30 cellular contexts compared by ENCODE assay signal in the genomic region with DNA sequence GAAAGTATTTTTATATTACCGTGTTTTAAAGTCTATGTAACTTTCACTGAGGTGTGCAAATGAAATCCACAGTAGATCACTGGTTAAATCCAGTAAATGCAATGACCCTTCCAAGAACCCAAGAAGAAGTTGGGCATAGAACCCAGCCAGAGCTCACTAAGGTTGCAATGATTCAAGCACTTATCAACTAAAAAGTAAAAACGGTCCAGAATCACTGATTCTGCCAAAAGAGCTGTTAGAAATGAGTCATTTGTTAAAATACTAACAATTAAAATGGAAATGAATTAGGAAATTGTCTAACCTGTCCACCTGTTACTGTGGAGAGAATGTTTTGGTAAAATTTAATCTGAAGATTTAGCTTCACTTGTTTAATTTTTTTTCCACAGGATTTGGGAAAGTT.
DNase-seq lines count a peak whose midpoint lies in the region; ATAC-seq, FAIRE-seq and TF ChIP-seq lines count a peak whose summit lies in the region.
"Had no signal": no experiment of that assay in that cellular context is flagged by ENCODE, and none has a peak within 500 bp of the region (broad histone marks: within the 10 kb centered on the region; RNA-seq: fewer than 3 reads in every experiment).

No MANE protein-coding gene starts in this region.

- H3K27ac Mint-ChIP-seq in mesothelial cell of epicardium, result peak overlapping the region; percentile 92
- H3K27ac Mint-ChIP-seq: CD8-positive, alpha-beta T cell had no signal

- no peaks in the 10 kb centered on the region for H3K27me3 ChIP-seq in K562 (ENCODE audit: control insufficient read depth in 2 of 2, insufficient read depth in 2 of 2, low read length in 2 of 2)
- H3K27me3 ChIP-seq in trophoblast cell (ENCODE audit: insufficient read depth, low read length), result no peaks in the 10 kb centered on the region
- H3K27me3 ChIP-seq: MG63 had no signal

- no peak overlapping the region for H3K14ac ChIP-seq in trophoblast cell (ENCODE audit: low read length)

- H3K36me3 ChIP-seq in K562 (ENCODE audit: control insufficient read depth, insufficient read depth, low read length), result no peaks in the 10 kb centered on the region
- H3K36me3 ChIP-seq in trophoblast cell (ENCODE audit: control insufficient read depth in 1 of 2, insufficient read depth in 2 of 2, low read length in 2 of 2), result no peaks in the 10 kb centered on the region
- H3K36me3 ChIP-seq: MG63 had no signal

- TF ChIP-seq POLR2A in K562 (conservative IDR thresholded peaks at IDR 0.05), result no peak

- DNase-seq in Ammon's horn (ENCODE audit: low spot score) (peak; percentile 1), M059J (ENCODE audit: low read depth) (peak; percentile 18), K562 (ENCODE audit: extremely low read depth in 1 of 4, low spot score in 3 of 4) (no peak), mesothelial cell of epicardium (ENCODE audit: low spot score in 2 of 2, unreplicated experiment in 2 of 2) (no peak), trophoblast cell (no peak), HuH-7 (ENCODE audit: low spot score) (no peak)
- DNase-seq in activated T-cell treated with anti-CD3 and anti-CD28 coated beads, Interleukin-2, amount 50 U/mL, for 1 hour, result no peak
- DNase-seq: AML-193; Caco-2; CD8-positive, alpha-beta T cell; DMS 273 treated with DMSO at 0.1 percent for 48 hours; DMS79 treated with DMSO at 0.1 percent for 48 hours; Kasumi-1; NCI-H1105 treated with DMSO at 0.1 percent for 48 hours; NCI-H146; NCI-H1930; NCI-H2107; NCI-H526 treated with DMSO at 0.1 percent for 48 hours; SHP77 treated with DMSO at 0.1 percent for 48 hours; SW 1271 had no signal

- ATAC-seq in K562, result no peak
- ATAC-seq in HG02884 (IDR thresholded peaks at IDR 0.05; ENCODE audit: unreplicated experiment), result no peak
- ATAC-seq: CD8-positive, alpha-beta T cell; Panc1 had no signal

- CTCF ChIA-PET in K562 (lab: Yijun Ruan, JAX; ENCODE audit: low intra/inter-chr PET ratio), result no interaction called here

- H2BK120ac ChIP-seq in trophoblast cell (ENCODE audit: insufficient read depth, low read length, poor library complexity), result no peak overlapping the region

- H4K91ac ChIP-seq in trophoblast cell (ENCODE audit: low read depth, low read length), result no peak overlapping the region

- no peak overlapping the region for H2BK12ac ChIP-seq in trophoblast cell (ENCODE audit: low read length)

- no peak overlapping the region for H2AK5ac ChIP-seq in trophoblast cell (ENCODE audit: low read length)

- H4K8ac ChIP-seq in trophoblast cell (ENCODE audit: low read depth, low read length), result no peak overlapping the region

- H4K20me1 ChIP-seq in K562 (replicated peaks; ENCODE audit: control insufficient read depth, insufficient read depth, low read length), result no peaks in the 10 kb centered on the region

- 15% methylated on average over 2 of the region's 2 CpGs for WGBS in K562 (ENCODE audit: insufficient coverage, low coverage, missing lambda C conversion rate)
- WGBS in trophoblast cell (ENCODE audit: extremely low coverage, insufficient coverage, insufficient read length), result no CpG with 5 or more reads among the region's 2 CpGs

- POLR2A ChIA-PET in K562 (lab: Yijun Ruan, JAX), result interaction anchor here (0.8 kb wide), 1 partner anchor 21 kb away, joined by 3 read pairs; no protein-coding TSS in a partner anchor

- H3K4ac ChIP-seq in trophoblast cell (ENCODE audit: low read depth, low read length), result no peak overlapping the region

- H3K27me3 Mint-ChIP-seq in mesothelial cell of epicardium (ENCODE audit: low read depth), result no peaks in the 10 kb centered on the region

- TF ChIP-seq CTCF in K562 (IDR thresholded peaks at IDR 0.05 in 2 of 3, conservative IDR thresholded peaks at IDR 0.05 in 1 of 3; ENCODE audit: insufficient read depth in 2 of 3, low read depth in 1 of 3, low read length in 3 of 3), result no peak
- no peak for TF ChIP-seq CTCF in mesothelial cell of epicardium (IDR thresholded peaks at IDR 0.05; ENCODE audit: unreplicated experiment)

- H3K4me1 ChIP-seq in K562 (replicated peaks in 1 of 2; ENCODE audit: control insufficient read depth in 2 of 2, insufficient read depth in 2 of 2, low read length in 2 of 2), result peaks cover 11 to 59% of the 10 kb centered on the region in 2 experiments
- peaks cover 4 to 5% of the 10 kb centered on the region in 2 experiments for H3K4me1 ChIP-seq in trophoblast cell (ENCODE audit: control insufficient read depth in 1 of 2, insufficient read depth in 2 of 2, low read length in 2 of 2)

- in situ Hi-C loops in K562 (cut with MboI), result no loop called here

- BruUV-seq in K562 (replicated peaks; lab: Mats Ljungman, UMichigan), result no TSS peak

- no peak overlapping the region for H3K4me3 Mint-ChIP-seq in mesothelial cell of epicardium
- H3K4me3 Mint-ChIP-seq: CD8-positive, alpha-beta T cell had no signal

- H2AFZ ChIP-seq in K562 (ENCODE audit: low read depth, low read length) (peak overlapping the region; percentile 89; the same call in 1 of the 2 replicates), trophoblast cell (ENCODE audit: insufficient read depth, low read length, poor library complexity) (no peak overlapping the region)

- intact Hi-C loops in K562 (cut with micrococcal nuclease), result no loop called here

- peaks cover 63% of the 10 kb centered on the region for H3K4me1 Mint-ChIP-seq in mesothelial cell of epicardium

- H3K9me3 ChIP-seq in K562 (replicated peaks; ENCODE audit: control insufficient read depth, insufficient read depth, low read depth, low read length), result no peaks in the 10 kb centered on the region
- no peaks in the 10 kb centered on the region for H3K9me3 ChIP-seq in trophoblast cell (ENCODE audit: insufficient read depth, low read depth, low read length)
- H3K9me3 ChIP-seq: Caco-2, MG63 had no signal

- no peak for TF ChIP-seq RAD21 in K562 (CRISPR knock-in tag; conservative IDR thresholded peaks at IDR 0.05 in 1 of 2, IDR thresholded peaks at IDR 0.05 in 1 of 2)

- H3K4me2 ChIP-seq in K562 (ENCODE audit: insufficient read depth, low read length) (no peak overlapping the region), trophoblast cell (ENCODE audit: low read length) (no peak overlapping the region)

- TF ChIP-seq EP300 in K562 (IDR thresholded peaks at IDR 0.05; ENCODE audit: low read length), result no peak

- H4K12ac ChIP-seq in trophoblast cell (ENCODE audit: low read depth, low read length), result no peak overlapping the region

- H2BK5ac ChIP-seq in trophoblast cell (ENCODE audit: low read depth, low read length, poor library complexity), result no peak overlapping the region

- H3K79me1 ChIP-seq in trophoblast cell (ENCODE audit: low read length), result no peaks in the 10 kb centered on the region

- H3K9me1 ChIP-seq in K562 (ENCODE audit: control insufficient read depth, insufficient read depth, low read length), result no peaks in the 10 kb centered on the region

- H3K79me2 ChIP-seq in K562 (ENCODE audit: control insufficient read depth, insufficient read depth, low read length) (no peaks in the 10 kb centered on the region), trophoblast cell (ENCODE audit: control insufficient read depth, insufficient read depth, low read length, poor library complexity) (no peaks in the 10 kb centered on the region)

- H3K23ac ChIP-seq in trophoblast cell (ENCODE audit: low read length), result no peak overlapping the region

- H3K9ac ChIP-seq in K562 (ENCODE audit: insufficient read depth in 1 of 2, low read depth in 2 of 2, low read length in 2 of 2), result no peak overlapping the region
- no peak overlapping the region for H3K9ac ChIP-seq in trophoblast cell (ENCODE audit: low read length)

- H3K36me3 Mint-ChIP-seq in mesothelial cell of epicardium, result no peaks in the 10 kb centered on the region
- H3K36me3 Mint-ChIP-seq: CD8-positive, alpha-beta T cell had no signal

- H3K27ac ChIP-seq in K562 (ENCODE audit: extremely low read depth, low read depth, low read length) (peak overlapping the region; percentile 85; the same call in 1 of the 3 replicates), trophoblast cell (ENCODE audit: low read depth, low read length) (no peak overlapping the region)
- H3K27ac ChIP-seq: C4-2B, HL-60, RWPE1 had no signal

- H3K9me3 Mint-ChIP-seq in mesothelial cell of epicardium, result no peaks in the 10 kb centered on the region
- H3K9me3 Mint-ChIP-seq: CD8-positive, alpha-beta T cell had no signal

- no peak for FAIRE-seq in K562 (lab: Jason Lieb, UNC)
- FAIRE-seq: A204.1, GM12892, GM19239, H54 had no signal

- H3K4me3 ChIP-seq in K562 (no peak overlapping the region), trophoblast cell (ENCODE audit: low read depth, low read length) (no peak overlapping the region)
- H3K4me3 ChIP-seq: MG63 had no signal

- no peak overlapping the region for H3K18ac ChIP-seq in trophoblast cell (ENCODE audit: low read length)

TF ChIP-seq in K562, 482 proteins besides CTCF, POLR2A, EP300 and RAD21 (continues in another document):
- no peak for TF ChIP-seq ZNF586 (CRISPR knock-in tag; conservative IDR thresholded peaks at IDR 0.05)
- TF ChIP-seq, protein P1, sequence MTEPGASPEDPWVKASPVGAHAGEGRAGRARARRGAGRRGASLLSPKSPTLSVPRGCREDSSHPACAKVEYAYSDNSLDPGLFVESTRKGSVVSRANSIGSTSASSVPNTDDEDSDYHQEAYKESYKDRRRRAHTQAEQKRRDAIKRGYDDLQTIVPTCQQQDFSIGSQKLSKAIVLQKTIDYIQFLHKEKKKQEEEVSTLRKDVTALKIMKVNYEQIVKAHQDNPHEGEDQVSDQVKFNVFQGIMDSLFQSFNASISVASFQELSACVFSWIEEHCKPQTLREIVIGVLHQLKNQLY (CRISPR knock-in tag; conservative IDR thresholded peaks at IDR 0.05), result no peak
- TF ChIP-seq DPF2 (IDR thresholded peaks at IDR 0.05), result no peak
- no peak for TF ChIP-seq E2F3 (CRISPR knock-in tag; IDR thresholded peaks at IDR 0.05)
- TF ChIP-seq ZNF764 (CRISPR knock-in tag; IDR thresholded peaks at IDR 0.05; ENCODE audit: low read depth), result no peak
- TF ChIP-seq SMARCA4 (IDR thresholded peaks at IDR 0.05), result no peak
- TF ChIP-seq BDP1 (IDR thresholded peaks at IDR 0.05; ENCODE audit: insufficient read depth, insufficient read length), result no peak
- TF ChIP-seq ZNF830 (CRISPR knock-in tag; IDR thresholded peaks at IDR 0.05), result no peak
- TF ChIP-seq HNRNPK (IDR thresholded peaks at IDR 0.05; ENCODE audit: low read depth, low read length, poor library complexity, severe bottlenecking), result no peak
- TF ChIP-seq ARID2 (IDR thresholded peaks at IDR 0.05), result no peak
- TF ChIP-seq, protein P2, sequence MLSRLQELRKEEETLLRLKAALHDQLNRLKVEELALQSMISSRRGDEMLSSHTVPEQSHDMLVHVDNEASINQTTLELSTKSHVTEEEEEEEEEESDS (CRISPR knock-in tag; IDR thresholded peaks at IDR 0.05), result no peak
- no peak for TF ChIP-seq NUFIP1 (IDR thresholded peaks at IDR 0.05; ENCODE audit: partially characterized antibody)
- no peak for TF ChIP-seq OTX1 (CRISPR knock-in tag; IDR thresholded peaks at IDR 0.05)
- TF ChIP-seq PCBP1 (IDR thresholded peaks at IDR 0.05; ENCODE audit: low read depth, low read length, poor library complexity, severe bottlenecking), result no peak
- no peak for TF ChIP-seq RUNX1 (IDR thresholded peaks at IDR 0.05; ENCODE audit: low read depth)
- TF ChIP-seq KHSRP (IDR thresholded peaks at IDR 0.05), result no peak
- TF ChIP-seq RBFOX2 (IDR thresholded peaks at IDR 0.05; ENCODE audit: low read depth, low read length), result no peak

Comparison
In these comparisons a context has a peak if more than half of its experiments do, and no peak if none do; other contexts are left out.
1. DNase-seq: peak in Ammon's horn (single experiment) and M059J (single experiment); none in K562 (0 of 4), mesothelial cell of epicardium (0 of 2), trophoblast cell (0 of 2), activated T-cell treated with anti-CD3 and anti-CD28 coated beads, Interleukin-2, amount 50 U/mL, for 1 hour (single experiment) and HuH-7 (single experiment).